Comparison of ENCODE assay signal across 2 cellular contexts in genomic region chr1:53391982-53392381, GRCh38.
TF ChIP-seq lines count a peak whose summit lies in the region.

No MANE protein-coding gene starts in this region.

TF ChIP-seq in IMR-90, 13 proteins besides CTCF, POLR2A, EP300 and RAD21:
- TF ChIP-seq BHLHE40 (IDR thresholded peaks at IDR 0.05; ENCODE audit: low read depth, low read length) = no peak
- TF ChIP-seq USF2 (IDR thresholded peaks at IDR 0.05; ENCODE audit: low read depth, low read length) = no peak
- TF ChIP-seq MXI1 (IDR thresholded peaks at IDR 0.05; ENCODE audit: borderline replicate concordance, low read depth, low read length) = no peak
- no peak for TF ChIP-seq MAFK (IDR thresholded peaks at IDR 0.05; ENCODE audit: low read depth, low read length)
- TF ChIP-seq FOS (IDR thresholded peaks at IDR 0.05; ENCODE audit: low read depth, low read length) = no peak
- TF ChIP-seq SMC3 (IDR thresholded peaks at IDR 0.05; ENCODE audit: low read depth, low read length) = no peak
- TF ChIP-seq RFX5 (IDR thresholded peaks at IDR 0.05; ENCODE audit: low read depth, low read length) = no peak

TF ChIP-seq in H1, 55 proteins besides CTCF, POLR2A, EP300 and RAD21:
- TF ChIP-seq RBBP5 (IDR thresholded peaks at IDR 0.05; ENCODE audit: borderline replicate concordance, low read depth, low read length) (no peak), CHD7 (IDR thresholded peaks at IDR 0.05; ENCODE audit: insufficient replicate concordance, low read length) (no peak), PHF8 (conservative IDR thresholded peaks at IDR 0.05; ENCODE audit: low read depth, low read length) (no peak), CBX8 (IDR thresholded peaks at IDR 0.05; ENCODE audit: borderline replicate concordance, low read depth, low read length) (no peak), TBP (IDR thresholded peaks at IDR 0.05; ENCODE audit: low read depth, low read length) (no peak), MAFK (IDR thresholded peaks at IDR 0.05; ENCODE audit: low read depth, low read length) (no peak), ATF3 (IDR thresholded peaks at IDR 0.05; ENCODE audit: insufficient read depth, low read depth, low read length) (no peak), TAF1 (IDR thresholded peaks at IDR 0.05; ENCODE audit: low read depth, low read length) (no peak), SIRT6 (IDR thresholded peaks at IDR 0.05; ENCODE audit: low read length) (no peak), JUN (IDR thresholded peaks at IDR 0.05; ENCODE audit: low read depth, low read length) (no peak), TCF12 (IDR thresholded peaks at IDR 0.05; ENCODE audit: low read depth, low read length) (no peak), RNF2 (IDR thresholded peaks at IDR 0.05; ENCODE audit: borderline replicate concordance, low read depth, low read length, missing control alignments, poor library complexity, severe bottlenecking) (no peak), BCL11A (IDR thresholded peaks at IDR 0.05; ENCODE audit: low read depth in 2 of 2, low read length in 2 of 2) (no peak), KDM5A (IDR thresholded peaks at IDR 0.05; ENCODE audit: low read length) (no peak)
